In the genomic region with DNA sequence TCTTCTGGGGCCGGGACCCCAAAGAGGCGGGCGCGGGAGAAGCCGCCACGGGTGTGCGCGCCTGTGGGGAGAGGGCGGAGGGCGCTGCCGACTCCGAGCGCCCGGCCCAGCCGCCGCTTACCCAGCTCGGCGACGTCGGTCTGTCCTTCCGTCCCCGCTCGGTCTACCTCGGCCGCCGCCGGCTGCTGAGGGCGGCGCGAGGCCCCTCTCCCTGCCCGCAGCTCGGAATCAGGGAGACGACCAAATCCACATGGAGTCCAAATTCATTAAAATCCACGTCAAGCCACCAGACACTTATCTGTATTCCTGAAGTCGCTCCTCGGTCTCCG, we compare ENCODE assay signal across 8 cellular contexts. TPM values are rescaled to one million over a fixed set of nuclear protein-coding genes. Genes with fewer than 3 reads are reported as not detected.
DNase-seq lines count a peak whose midpoint lies in the region; TF ChIP-seq lines count a peak whose summit lies in the region.

No MANE protein-coding gene starts in this region.

- H3K27me3 ChIP-seq in colonic mucosa: no peaks in the 10 kb centered on the region

- no peaks in the 10 kb centered on the region for H3K36me3 ChIP-seq in colonic mucosa
- no peaks in the 10 kb centered on the region for H3K36me3 ChIP-seq in urinary bladder (ENCODE audit: insufficient read depth)

- H3K9me3 ChIP-seq in colonic mucosa: no peaks in the 10 kb centered on the region

- TF ChIP-seq CTCF in colonic mucosa (IDR thresholded peaks at IDR 0.05) (no peak), mesothelial cell of epicardium (IDR thresholded peaks at IDR 0.05; ENCODE audit: unreplicated experiment) (no peak)

- H3K4me1 Mint-ChIP-seq in mesothelial cell of epicardium: peaks cover 45% of the 10 kb centered on the region

- H3K36me3 Mint-ChIP-seq in mesothelial cell of epicardium: no peaks in the 10 kb centered on the region

- H3K27ac ChIP-seq in colonic mucosa (peak overlapping the region; percentile 92), urinary bladder (ENCODE audit: low read depth) (peak overlapping the region; percentile 59)

- no peaks in the 10 kb centered on the region for H3K9me3 Mint-ChIP-seq in mesothelial cell of epicardium

- peaks cover 16% of the 10 kb centered on the region for H3K4me1 ChIP-seq in colonic mucosa
- peaks cover 4% of the 10 kb centered on the region for H3K4me1 ChIP-seq in urinary bladder (ENCODE audit: insufficient read depth)

- WGBS in urinary bladder: under 1% methylated on average over 37 of the region's 37 CpGs

- DNase-seq in OCI-M1 (lab: John Stamatoyannopoulos, UW) (peak; percentile 52), colonic mucosa (no peak), mesothelial cell of epicardium (ENCODE audit: low spot score in 2 of 2, unreplicated experiment in 2 of 2) (no peak), NCI-H128 (lab: John Stamatoyannopoulos, UW; ENCODE audit: unreplicated experiment) (no peak), kidney glomerular epithelial cell (lab: John Stamatoyannopoulos, UW) (no peak), posterior cingulate gyrus (no peak)

- peak overlapping the region; percentile 30 for H3K27ac Mint-ChIP-seq in mesothelial cell of epicardium

- peak overlapping the region; percentile 63 for H3K4me3 ChIP-seq in GM08714 (ENCODE audit: low read length)
- H3K4me3 ChIP-seq in colonic mucosa: peak overlapping the region; percentile 89
- H3K4me3 ChIP-seq in urinary bladder (ENCODE audit: low read depth, low read length): peak overlapping the region; percentile 79

- intact Hi-C loops in colonic mucosa (cut with DNase I): loop anchor here (2.0 to 10.0 kb wide), 4 partner anchors 111 to 359 kb away; no protein-coding TSS in a partner anchor
- intact Hi-C loops in posterior cingulate gyrus (cut with DNase I): loop anchor here (1.0 kb wide), 1 partner anchor 218 kb away; no protein-coding TSS in a partner anchor

- peak overlapping the region; percentile 88 for H3K4me3 Mint-ChIP-seq in mesothelial cell of epicardium

- peak overlapping the region; percentile 79 to 96 for H3K9ac ChIP-seq in colonic mucosa (ENCODE audit: low read depth in 2 of 2, low read length in 2 of 2)

- peaks cover 16% of the 10 kb centered on the region for H3K27me3 Mint-ChIP-seq in mesothelial cell of epicardium (ENCODE audit: low read depth)

RNA-seq across cellular contexts. Expression of a gene that starts 0.7 kb away (rescaled TPM):
- total RNA-seq in colonic mucosa (10 to 100 TPM; 46.1 to 81.6 TPM), mesothelial cell of epicardium (13.2 to 16.5 TPM (median 14.7 TPM) in 3 replicates), urinary bladder (15.1 TPM)
- polyA plus RNA-seq in urinary bladder: 20.0 TPM
